Comparison of ENCODE assay signal across 17 cellular contexts in genomic region chr5:79743846-79744605, GRCh38. TPM values are rescaled to one million over a fixed set of nuclear protein-coding genes. Genes with fewer than 3 reads are reported as not detected.
A peak's percentile ranks its signal among the peaks of the same experiment; 100 is the strongest.
DNase-seq lines count a peak whose midpoint lies in the region; ATAC-seq and TF ChIP-seq lines count a peak whose summit lies in the region.
"Had no signal": no experiment of that assay in that cellular context is flagged by ENCODE, and none has a peak within 500 bp of the region (broad histone marks: within the 10 kb centered on the region; RNA-seq: fewer than 3 reads in every experiment).

No MANE protein-coding gene starts in this region.

- no peak for TF ChIP-seq POLR2A in upper lobe of left lung (IDR thresholded peaks at IDR 0.05)

- no peaks in the 10 kb centered on the region for H3K9me3 Mint-ChIP-seq in HFFc6
- H3K9me3 Mint-ChIP-seq in natural killer cell = no peaks in the 10 kb centered on the region

- H3K27me3 Mint-ChIP-seq in HFFc6 (ENCODE audit: insufficient read depth) (peaks cover 1% of the 10 kb centered on the region; the same call in 1 of the 2 replicates), natural killer cell (ENCODE audit: low read depth in 2 of 2) (peaks cover 0 to 6% of the 10 kb centered on the region in 2 donors)

- H3K9me3 ChIP-seq in upper lobe of left lung = no peaks in the 10 kb centered on the region

- H3K4me3 Mint-ChIP-seq in HFFc6 = no peak overlapping the region
- no peak overlapping the region for H3K4me3 Mint-ChIP-seq in natural killer cell
- H3K4me3 Mint-ChIP-seq: activated CD4-positive, alpha-beta T cell treated with anti-CD3 and anti-CD28 coated beads for 36 hours; B cell; endodermal cell had no signal

- H3K36me3 Mint-ChIP-seq in HFFc6 (ENCODE audit: low read depth) (no peaks in the 10 kb centered on the region), natural killer cell (no peaks in the 10 kb centered on the region)

- H3K4me1 ChIP-seq in upper lobe of left lung = no peaks in the 10 kb centered on the region

- TF ChIP-seq CTCF in HFFc6 (IDR thresholded peaks at IDR 0.05) = no peak
- no peak for TF ChIP-seq CTCF in brain microvascular endothelial cell (IDR thresholded peaks at IDR 0.05; ENCODE audit: low read depth, low read length, missing control alignments)
- no peak for TF ChIP-seq CTCF in upper lobe of left lung (IDR thresholded peaks at IDR 0.05)
- no peak for TF ChIP-seq CTCF in natural killer cell (IDR thresholded peaks at IDR 0.05)

- H3K4me3 ChIP-seq in brain microvascular endothelial cell (ENCODE audit: low read depth, low read length) (no peak overlapping the region), upper lobe of left lung (no peak overlapping the region)

- intact Hi-C loops in left ventricle myocardium superior (cut with micrococcal nuclease) (no loop called here), natural killer cell (cut with micrococcal nuclease) (no loop called here)

- H3K27ac Mint-ChIP-seq in HFFc6 (no peak overlapping the region), natural killer cell (no peak overlapping the region)
- H3K27ac Mint-ChIP-seq: activated CD4-positive, alpha-beta T cell treated with anti-CD3 and anti-CD28 coated beads for 36 hours; B cell; endodermal cell had no signal

- no peak overlapping the region for H3K27ac ChIP-seq in brain microvascular endothelial cell
- H3K27ac ChIP-seq in upper lobe of left lung = no peak overlapping the region

- H3K4me1 Mint-ChIP-seq in HFFc6 (ENCODE audit: low read depth) (peaks cover 6% of the 10 kb centered on the region; the same call in 1 of the 2 replicates), natural killer cell (no peaks in the 10 kb centered on the region)
- H3K4me1 Mint-ChIP-seq: activated CD4-positive, alpha-beta T cell treated with anti-CD3 and anti-CD28 coated beads for 36 hours; B cell had no signal

- 86 to 93% methylated on average over 7 of the region's 7 CpGs for WGBS in upper lobe of left lung, 2 donors

- peak; percentile 96 for ATAC-seq in left ventricle myocardium superior
- ATAC-seq in upper lobe of left lung (ENCODE audit: low FRiP score in 2 of 2) = peak; percentile 19 to 31
- ATAC-seq in natural killer cell = no peak
- ATAC-seq: activated CD4-positive, alpha-beta T cell treated with anti-CD3 and anti-CD28 coated beads for 36 hours; Panc1; SK-N-SH treated with all-trans-retinoic acid at 6 μM for 48 hours had no signal

- no peak for TF ChIP-seq EP300 in upper lobe of left lung (IDR thresholded peaks at IDR 0.05)

- no peaks in the 10 kb centered on the region for H3K36me3 ChIP-seq in brain microvascular endothelial cell (replicated peaks)
- H3K36me3 ChIP-seq in upper lobe of left lung = no peaks in the 10 kb centered on the region

- no peaks in the 10 kb centered on the region for H3K27me3 ChIP-seq in brain microvascular endothelial cell (replicated peaks)
- no peaks in the 10 kb centered on the region for H3K27me3 ChIP-seq in upper lobe of left lung

- DNase-seq in HFFc6 = peak; percentile 57
- DNase-seq in brain microvascular endothelial cell = peak; percentile 14
- peak; percentile 56 for DNase-seq in left ventricle myocardium superior
- DNase-seq in upper lobe of left lung = no peak
- no peak for DNase-seq in natural killer cell
- no peak for DNase-seq in A172 (ENCODE audit: low spot score)
- no peak for DNase-seq in retina
- DNase-seq: activated CD4-positive, alpha-beta T cell treated with anti-CD3 and anti-CD28 coated beads for 36 hours; endodermal cell; Kasumi-1; NCI-H1105 treated with DMSO at 0.1 percent for 48 hours; NCI-H774; nucleus accumbens; stimulated activated CD4-positive, alpha-beta T cell treated with anti-CD3 and anti-CD28 coated beads, Interleukin-2, amount 100 ng/mL, for 24 hours had no signal

- in situ Hi-C loops in brain microvascular endothelial cell (cut with HindIII; ENCODE audit: low pct_ligation_motif_present, low sequenced_read_pairs) = no loop called here

RNA-seq across cellular contexts. Expression of gene CMYA5, which starts 54.4 kb away (rescaled TPM):
- under 1 TPM; 0.31 to 0.87 (median 0.43) TPM for total RNA-seq in HFFc6 (2021; fragmentation: NEBNext Ultra II Directional; extraction: Animal tissue kit (Norgen Biotek cat#: 25700))
- total RNA-seq in left ventricle myocardium superior (960 TPM), upper lobe of left lung (10 to 100 TPM in 1 of 6 donors, 1 to 10 TPM in 4, under 1 TPM in 1; 0.77 to 12.6 (median 3.6) TPM), natural killer cell (under 1 TPM; 0.53 to 0.93 (median 0.71) TPM)
- total RNA-seq in A172 (2014; rRNA removed; shearing (Covaris generic)) = 0.02 and 0.16 TPM in 2 replicates

Comparison
In these comparisons a context has a peak if more than half of its experiments do, and no peak if none do; other contexts are left out.
1. DNase-seq: peak in HFFc6 (single experiment), brain microvascular endothelial cell (single experiment) and left ventricle myocardium superior (single experiment); none in upper lobe of left lung (0 of 2), natural killer cell (single experiment), A172 (single experiment) and retina (single experiment).
2. ATAC-seq: peak in left ventricle myocardium superior (single experiment) and upper lobe of left lung (2 of 2); none in natural killer cell (0 of 3).
3. RNA of gene CMYA5, which starts 54.4 kb away (total RNA-seq): 960 TPM in left ventricle myocardium superior (single experiment); 0.77 to 12.6 TPM in upper lobe of left lung, 0.53 to 0.93 TPM in natural killer cell, 0.31 to 0.87 TPM in HFFc6 and 0.02 to 0.16 TPM in A172; every median in the first group is over 10 times any median in the second.